34 cellular contexts compared by ENCODE assay signal in genomic region chr1:62978056-62978455, GRCh38.
"Had no signal": no experiment of that assay in that cellular context is flagged by ENCODE, and none has a peak within 500 bp of the region (broad histone marks: within the 10 kb centered on the region; RNA-seq: fewer than 3 reads in every experiment).

No MANE protein-coding gene starts in this region.

- DNase-seq: activated CD4-positive, alpha-beta memory T cell treated with anti-CD3 and anti-CD28 coated beads for 36 hours; activated CD4-positive, alpha-beta T cell treated with anti-CD3 and anti-CD28 coated beads for 36 hours; activated CD4-positive, alpha-beta T cell treated with anti-CD3 and anti-CD28 coated beads, Interleukin-2, amount 10 ng/mL, durations not matched to agents 24 days and 14 days; activated CD4-positive, CD25-positive, alpha-beta regulatory T cell; activated CD4-positive, CD25-positive, alpha-beta regulatory T cell treated with anti-CD3 and anti-CD28 coated beads, Interleukin-2, amount 50 U/mL, for 72 hours; activated CD8-positive, alpha-beta memory T cell treated with anti-CD3 and anti-CD28 coated beads, Interleukin-2, amount 10 ng/mL, durations not matched to agents 7 days and 5 days; activated CD8-positive, alpha-beta memory T cell treated with anti-CD3 and anti-CD28 coated beads, Interleukin-2, amount 50 U/mL, for 4 hours; activated CD8-positive, alpha-beta T cell treated with anti-CD3 and anti-CD28 coated beads, Interleukin-2, amount 10 ng/mL, durations not matched to agents 7 days and 5 days; activated effector memory CD4-positive, alpha-beta T cell treated with anti-CD3 and anti-CD28 coated beads, Interleukin-2, amount 50 U/mL, for 16 hours; activated naive CD4-positive, alpha-beta T cell treated with anti-CD3 and anti-CD28 coated beads, Interleukin-2, amount 10 ng/mL, durations not matched to agents 7 days and 5 days; activated naive CD8-positive, alpha-beta T cell treated with anti-CD3 and anti-CD28 coated beads, Interleukin-2, amount 10 ng/mL, durations not matched to agents 7 days and 5 days; activated T-cell treated with anti-CD3 and anti-CD28 coated beads, Interleukin-2, amount 50 U/mL, for 1 hour; activated T-cell treated with anti-CD3 and anti-CD28 coated beads, Interleukin-2, amount 50 U/mL, for 48 hours; dorsolateral prefrontal cortex; effector memory CD4-positive, alpha-beta T cell; erythroblast; foreskin keratinocyte; gastrocnemius medialis; glutamatergic neuron; T-helper 1 cell; T-helper 17 cell; T1000 had no signal

- H3K36me3 Mint-ChIP-seq: activated CD4-positive, alpha-beta memory T cell treated with anti-CD3 and anti-CD28 coated beads for 36 hours; activated CD8-positive, alpha-beta memory T cell treated with anti-CD3 and anti-CD28 coated beads, Interleukin-2, amount 10 ng/mL, durations not matched to agents 7 days and 5 days; activated naive CD4-positive, alpha-beta T cell treated with anti-CD3 and anti-CD28 coated beads, Interleukin-2, amount 10 ng/mL, durations not matched to agents 7 days and 5 days; activated naive CD4-positive, alpha-beta T cell treated with anti-CD3 and anti-CD28 coated beads, Interleukin-2, amount 50 U/mL, for 72 hours; activated naive CD8-positive, alpha-beta T cell treated with anti-CD3 and anti-CD28 coated beads, Interleukin-2, amount 10 ng/mL, durations not matched to agents 7 days and 5 days; brain had no signal

- H3K4me1 Mint-ChIP-seq: activated CD4-positive, alpha-beta T cell treated with anti-CD3 and anti-CD28 coated beads for 36 hours; activated CD4-positive, alpha-beta T cell treated with anti-CD3 and anti-CD28 coated beads, Interleukin-2, amount 10 ng/mL, durations not matched to agents 24 days and 14 days; activated CD8-positive, alpha-beta memory T cell treated with anti-CD3 and anti-CD28 coated beads, Interleukin-2, amount 10 ng/mL, durations not matched to agents 7 days and 5 days; activated naive CD4-positive, alpha-beta T cell treated with anti-CD3 and anti-CD28 coated beads, Interleukin-2, amount 10 ng/mL, durations not matched to agents 7 days and 5 days; activated naive CD8-positive, alpha-beta T cell treated with anti-CD3 and anti-CD28 coated beads, Interleukin-2, amount 10 ng/mL, durations not matched to agents 7 days and 5 days; central memory CD8-positive, alpha-beta T cell; T-helper 17 cell had no signal

- ATAC-seq: activated CD4-positive, alpha-beta T cell treated with anti-CD3 and anti-CD28 coated beads for 36 hours; activated CD8-positive, alpha-beta memory T cell treated with anti-CD3 and anti-CD28 coated beads, Interleukin-2, amount 10 ng/mL, durations not matched to agents 7 days and 5 days; activated CD8-positive, alpha-beta T cell treated with anti-CD3 and anti-CD28 coated beads, Interleukin-2, amount 10 ng/mL, durations not matched to agents 7 days and 5 days; activated naive CD4-positive, alpha-beta T cell treated with anti-CD3 and anti-CD28 coated beads, Interleukin-2, amount 50 U/mL, for 72 hours; foreskin keratinocyte; gastrocnemius medialis; T-helper 17 cell had no signal

- H3K4me3 ChIP-seq: ascending aorta, breast epithelium, cardiac muscle cell, coronary artery, dorsolateral prefrontal cortex, esophagus muscularis mucosa, gastrocnemius medialis had no signal

- H3K9me3 ChIP-seq: ascending aorta, breast epithelium, esophagus muscularis mucosa, gastrocnemius medialis had no signal

- H3K27me3 Mint-ChIP-seq: activated CD4-positive, alpha-beta memory T cell treated with anti-CD3 and anti-CD28 coated beads for 36 hours; activated naive CD4-positive, alpha-beta T cell treated with anti-CD3 and anti-CD28 coated beads, Interleukin-2, amount 10 ng/mL, durations not matched to agents 7 days and 5 days had no signal

- H3K36me3 ChIP-seq: ascending aorta, breast epithelium, cardiac muscle cell, esophagus muscularis mucosa, gastrocnemius medialis had no signal

- H3K27ac Mint-ChIP-seq: activated CD4-positive, alpha-beta memory T cell treated with anti-CD3 and anti-CD28 coated beads for 36 hours; activated CD4-positive, alpha-beta T cell treated with anti-CD3 and anti-CD28 coated beads for 36 hours; activated CD4-positive, alpha-beta T cell treated with anti-CD3 and anti-CD28 coated beads, Interleukin-2, amount 10 ng/mL, durations not matched to agents 24 days and 14 days; activated CD8-positive, alpha-beta memory T cell treated with anti-CD3 and anti-CD28 coated beads, Interleukin-2, amount 10 ng/mL, durations not matched to agents 7 days and 5 days; activated CD8-positive, alpha-beta T cell treated with anti-CD3 and anti-CD28 coated beads, Interleukin-2, amount 10 ng/mL, durations not matched to agents 7 days and 5 days; activated naive CD4-positive, alpha-beta T cell treated with anti-CD3 and anti-CD28 coated beads, Interleukin-2, amount 10 ng/mL, durations not matched to agents 7 days and 5 days; activated naive CD4-positive, alpha-beta T cell treated with anti-CD3 and anti-CD28 coated beads, Interleukin-2, amount 50 U/mL, for 72 hours; activated naive CD8-positive, alpha-beta T cell treated with anti-CD3 and anti-CD28 coated beads, Interleukin-2, amount 10 ng/mL, durations not matched to agents 7 days and 5 days; activated T-helper 1 cell treated with anti-CD3 and anti-CD28 coated beads, Interleukin-12 subunit alpha, Interleukin-12 subunit beta, Interleukin-2, Interleukin-4 antibody, amounts not matched to agents 30 ng/mL and 10 ng/mL and 1 ng/mL, durations not matched to agents 14 hours and 24 hours and 36 hours; activated T-helper 2 cell treated with anti-CD3 and anti-CD28 coated beads, Interferon-gamma antibody, Interleukin-2, Interleukin-4, amounts not matched to agents 10 μg/mL and 5 μg/mL and 100 μg/mL, durations not matched to agents 14 hours and 24 hours and 36 hours; dendritic cell treated with granulocyte-macrophage colony-stimulating factor and Interleukin-4, amounts not matched to agents 40 ng/mL and 50 ng/mL, for 4 days; T-helper 17 cell; T-helper 2 cell treated with Interferon-gamma antibody and Interleukin-4, amounts not matched to agents 5 μg/mL and 100 μg/mL, for 36 hours had no signal

- H3K27ac ChIP-seq: ascending aorta, breast epithelium, cardiac muscle cell, coronary artery, dorsolateral prefrontal cortex, esophagus muscularis mucosa, foreskin keratinocyte, gastrocnemius medialis had no signal

- H3K27me3 ChIP-seq: ascending aorta, breast epithelium, cardiac muscle cell, esophagus muscularis mucosa, gastrocnemius medialis had no signal

- H3K9me3 Mint-ChIP-seq: activated CD4-positive, alpha-beta memory T cell treated with anti-CD3 and anti-CD28 coated beads for 36 hours; activated CD4-positive, alpha-beta T cell treated with anti-CD3 and anti-CD28 coated beads, Interleukin-2, amount 10 ng/mL, durations not matched to agents 24 days and 14 days; activated naive CD4-positive, alpha-beta T cell treated with anti-CD3 and anti-CD28 coated beads, Interleukin-2, amount 10 ng/mL, durations not matched to agents 7 days and 5 days; activated naive CD4-positive, alpha-beta T cell treated with anti-CD3 and anti-CD28 coated beads, Interleukin-2, amount 50 U/mL, for 72 hours; activated naive CD8-positive, alpha-beta T cell treated with anti-CD3 and anti-CD28 coated beads, Interleukin-2, amount 10 ng/mL, durations not matched to agents 7 days and 5 days; activated T-helper 1 cell treated with anti-CD3 and anti-CD28 coated beads, Interleukin-12 subunit alpha, Interleukin-12 subunit beta, Interleukin-2, Interleukin-4 antibody, amounts not matched to agents 30 ng/mL and 10 ng/mL and 1 ng/mL, durations not matched to agents 14 hours and 24 hours and 36 hours; activated T-helper 2 cell treated with anti-CD3 and anti-CD28 coated beads, Interferon-gamma antibody, Interleukin-2, Interleukin-4, amounts not matched to agents 10 μg/mL and 5 μg/mL and 100 μg/mL, durations not matched to agents 14 hours and 24 hours and 36 hours; brain; central memory CD8-positive, alpha-beta T cell; dendritic cell treated with granulocyte-macrophage colony-stimulating factor and Interleukin-4, amounts not matched to agents 40 ng/mL and 50 ng/mL, for 4 days; T-helper 2 cell treated with Interferon-gamma antibody and Interleukin-4, amounts not matched to agents 5 μg/mL and 100 μg/mL, for 36 hours had no signal

- H3K4me3 Mint-ChIP-seq: activated CD4-positive, alpha-beta memory T cell treated with anti-CD3 and anti-CD28 coated beads for 36 hours; activated CD4-positive, alpha-beta T cell treated with anti-CD3 and anti-CD28 coated beads for 36 hours; activated CD4-positive, alpha-beta T cell treated with anti-CD3 and anti-CD28 coated beads, Interleukin-2, amount 10 ng/mL, durations not matched to agents 24 days and 14 days; activated CD8-positive, alpha-beta memory T cell treated with anti-CD3 and anti-CD28 coated beads, Interleukin-2, amount 10 ng/mL, durations not matched to agents 7 days and 5 days; activated CD8-positive, alpha-beta T cell treated with anti-CD3 and anti-CD28 coated beads, Interleukin-2, amount 10 ng/mL, durations not matched to agents 7 days and 5 days; activated naive CD4-positive, alpha-beta T cell treated with anti-CD3 and anti-CD28 coated beads, Interleukin-2, amount 10 ng/mL, durations not matched to agents 7 days and 5 days; activated naive CD8-positive, alpha-beta T cell treated with anti-CD3 and anti-CD28 coated beads, Interleukin-2, amount 10 ng/mL, durations not matched to agents 7 days and 5 days; activated T-helper 1 cell treated with anti-CD3 and anti-CD28 coated beads, Interleukin-12 subunit alpha, Interleukin-12 subunit beta, Interleukin-2, Interleukin-4 antibody, amounts not matched to agents 30 ng/mL and 10 ng/mL and 1 ng/mL, durations not matched to agents 14 hours and 24 hours and 36 hours; central memory CD8-positive, alpha-beta T cell; dendritic cell treated with granulocyte-macrophage colony-stimulating factor and Interleukin-4, amounts not matched to agents 40 ng/mL and 50 ng/mL, for 4 days; T-helper 17 cell; T-helper 2 cell treated with Interferon-gamma antibody and Interleukin-4, amounts not matched to agents 5 μg/mL and 100 μg/mL, for 36 hours had no signal

- H3K4me1 ChIP-seq: ascending aorta, breast epithelium, esophagus muscularis mucosa, foreskin keratinocyte, gastrocnemius medialis had no signal
